Comparison of ENCODE assay signal across 8 cellular contexts in genomic region chrX:15269618-15270521, GRCh38. TPM values are rescaled to one million over a fixed set of nuclear protein-coding genes. Genes with fewer than 3 reads are reported as not detected.
DNase-seq lines count a peak whose midpoint lies in the region; ATAC-seq lines count a peak whose summit lies in the region.

Gene ASB9, minus strand, starts transcription at chrX:15270083. Its CDS starts 209 bp downstream, at chrX:15269874.

- peak; percentile 73 for ATAC-seq in HG02759 (IDR thresholded peaks at IDR 0.05; ENCODE audit: unreplicated experiment)
- ATAC-seq in HG02981 (IDR thresholded peaks at IDR 0.05; ENCODE audit: unreplicated experiment), result no peak

- WGBS in mesodermal cell (ENCODE audit: insufficient coverage in 2 of 2), 2 experiments, result 50 to 75% methylated on average over 1 to 4 of the region's 15 CpGs

- no peaks in the 10 kb centered on the region for H3K27me3 ChIP-seq in SJCRH30

- H3K4me3 ChIP-seq in SJCRH30 (peak within 1 kb of the TSS; percentile 45), mesodermal cell (ENCODE audit: extremely low read depth, insufficient read depth, low read length, poor library complexity, severe bottlenecking) (no peak within 1 kb of the TSS)

- H3K4me1 ChIP-seq in SJCRH30, result peaks cover 7% of the 10 kb centered on the region
- H3K4me1 ChIP-seq in mesodermal cell (ENCODE audit: control insufficient read depth, insufficient read depth, low read length, poor library complexity, severe bottlenecking), result peaks cover 3% of the 10 kb centered on the region

- H3K9me3 ChIP-seq in SJCRH30 (replicated peaks), result 0 out of 2 replicates have a peak, but pooled peaks cover 3% of the 10 kb centered on the region
- no peaks in the 10 kb centered on the region for H3K9me3 ChIP-seq in mesodermal cell (ENCODE audit: control insufficient read depth, low read length)

- peak; percentile 77 for DNase-seq in ELR (ENCODE audit: low read depth)
- DNase-seq in SJCRH30, result peak; percentile 78 to 81
- peak; percentile 81 for DNase-seq in dermis blood vessel endothelial cell
- DNase-seq in GM19240 (ENCODE audit: insufficient read length, low spot score), result no peak
- DNase-seq in NCI-H446 (lab: John Stamatoyannopoulos, UW), result no peak

- no peaks in the 10 kb centered on the region for H3K36me3 ChIP-seq in SJCRH30
- H3K36me3 ChIP-seq in mesodermal cell (ENCODE audit: control insufficient read depth, insufficient read depth, low read length), result no peaks in the 10 kb centered on the region

- H3K27ac ChIP-seq in SJCRH30 (peak within 1 kb of the TSS; percentile 55), mesodermal cell (ENCODE audit: low read depth, low read length, severe bottlenecking) (peak within 1 kb of the TSS; percentile 53)

RNA-seq across cellular contexts. Expression of gene ASB9, which starts in this region (rescaled TPM):
- 8.2 and 9.4 TPM in 2 replicates for total RNA-seq in SJCRH30 (2014; rRNA removed; shearing (Covaris generic))
- 5.3 and 12.1 TPM in 2 replicates for total RNA-seq in dermis blood vessel endothelial cell
- 3.4 TPM for polyA plus RNA-seq in mesodermal cell (2013, experiment 1 of 2)
- polyA plus RNA-seq in mesodermal cell (2013, experiment 2 of 2), result 2.0 TPM

Comparison
In these comparisons a context has a peak if more than half of its experiments do, and no peak if none do; other contexts are left out.
1. DNase-seq: peak in ELR (single experiment), SJCRH30 (2 of 2) and dermis blood vessel endothelial cell (single experiment); none in GM19240 (single experiment) and NCI-H446 (0 of 2).